Comparison of ENCODE assay signal across 18 cellular contexts in genomic region chr13:43494206-43494605, GRCh38.
A peak's percentile ranks its signal among the peaks of the same experiment; 100 is the strongest.
DNase-seq lines count a peak whose midpoint lies in the region; ATAC-seq and TF ChIP-seq lines count a peak whose summit lies in the region.
"Had no signal": no experiment of that assay in that cellular context is flagged by ENCODE, and none has a peak within 500 bp of the region (broad histone marks: within the 10 kb centered on the region; RNA-seq: fewer than 3 reads in every experiment).

No MANE protein-coding gene starts in this region.

- intact Hi-C loops in PC-3 (cut with micrococcal nuclease) (no loop called here), heart right ventricle (cut with DNase I) (no loop called here)

- H3K4me1 ChIP-seq in PC-3 (ENCODE audit: insufficient read depth, low read length) (peaks cover 7% of the 10 kb centered on the region), heart right ventricle (peaks cover 0 to 4% (median 0%) of the 10 kb centered on the region in 9 donors)
- H3K4me1 ChIP-seq: A549; BLaER1 treated with 17β-estradiol and CSF1 and Interleukin-3, amounts not matched to agents 10 nM and 100 nM; Caco-2 had no signal

- no peaks in the 10 kb centered on the region for H3K36me3 ChIP-seq in PC-3 (ENCODE audit: low read depth, low read length)
- H3K36me3 ChIP-seq in heart right ventricle, result no peaks in the 10 kb centered on the region
- H3K36me3 ChIP-seq: BLaER1 treated with 17β-estradiol and CSF1 and Interleukin-3, amounts not matched to agents 10 nM and 100 nM had no signal

- H3K27ac Mint-ChIP-seq in naive thymus-derived CD8-positive, alpha-beta T cell, result no peak overlapping the region
- H3K27ac Mint-ChIP-seq: B cell; CD4-positive, alpha-beta T cell; CD8-positive, alpha-beta T cell had no signal

- H4K20me1 ChIP-seq in PC-3 (ENCODE audit: low read length), result no peaks in the 10 kb centered on the region
- H4K20me1 ChIP-seq: BLaER1 treated with 17β-estradiol and CSF1 and Interleukin-3, amounts not matched to agents 10 nM and 100 nM had no signal

- POLR2A ChIA-PET in PC-3 (lab: Charles Lee; ENCODE audit: unreplicated experiment), result no interaction called here
- POLR2A ChIA-PET in naive thymus-derived CD8-positive, alpha-beta T cell (lab: Charles Lee), result no interaction called here

- H3K4me3 Mint-ChIP-seq in naive thymus-derived CD8-positive, alpha-beta T cell, result no peak overlapping the region
- H3K4me3 Mint-ChIP-seq: B cell; CD4-positive, alpha-beta T cell; CD8-positive, alpha-beta T cell had no signal

- peaks cover 0 to 15% (median 3%) of the 10 kb centered on the region in 5 donors for H3K27me3 Mint-ChIP-seq in naive thymus-derived CD8-positive, alpha-beta T cell

- 90 to 97% methylated on average over 4 of the region's 4 CpGs for WGBS in heart right ventricle, 2 donors

- no peaks in the 10 kb centered on the region for H3F3A ChIP-seq in PC-3 (ENCODE audit: low read length, unreplicated experiment)

- CTCF ChIA-PET in PC-3 (lab: Charles Lee), result no interaction called here

- H3K9me2 ChIP-seq in PC-3 (replicated peaks; ENCODE audit: low read length), result no peaks in the 10 kb centered on the region

- peaks cover 0 to 4% (median 0%) of the 10 kb centered on the region in 9 donors for H3K9me3 Mint-ChIP-seq in naive thymus-derived CD8-positive, alpha-beta T cell
- H3K9me3 Mint-ChIP-seq: CD4-positive, alpha-beta T cell; CD8-positive, alpha-beta T cell had no signal

- BruUV-seq in PC-3 (replicated peaks; lab: Mats Ljungman, UMichigan), result no TSS peak

- H3K9ac ChIP-seq in PC-3 (ENCODE audit: low read length), result no peak overlapping the region
- H3K9ac ChIP-seq: BLaER1 treated with 17β-estradiol and CSF1 and Interleukin-3, amounts not matched to agents 10 nM and 100 nM had no signal

- H3K4me2 ChIP-seq in PC-3 (ENCODE audit: low read length), result peak overlapping the region; percentile 39
- H3K4me2 ChIP-seq: A549; BLaER1 treated with 17β-estradiol and CSF1 and Interleukin-3, amounts not matched to agents 10 nM and 100 nM had no signal

- H3K36me3 Mint-ChIP-seq in naive thymus-derived CD8-positive, alpha-beta T cell, result no peaks in the 10 kb centered on the region
- H3K36me3 Mint-ChIP-seq: CD8-positive, alpha-beta T cell had no signal

- H3K27ac ChIP-seq in PC-3 (ENCODE audit: low read length) (no peak overlapping the region), heart right ventricle (no peak overlapping the region)
- H3K27ac ChIP-seq: 22Rv1; A549; BLaER1 treated with 17β-estradiol and CSF1 and Interleukin-3, amounts not matched to agents 10 nM and 100 nM; C4-2B had no signal

- no peaks in the 10 kb centered on the region for H3K27me3 ChIP-seq in PC-3 (ENCODE audit: low read length)
- no peaks in the 10 kb centered on the region for H3K27me3 ChIP-seq in heart right ventricle
- H3K27me3 ChIP-seq: BLaER1 treated with 17β-estradiol and CSF1 and Interleukin-3, amounts not matched to agents 10 nM and 100 nM had no signal

- no peaks in the 10 kb centered on the region for H3K9me3 ChIP-seq in PC-3 (ENCODE audit: low read length)
- peaks cover 0 to 3% (median under 1%) of the 10 kb centered on the region in 11 donors for H3K9me3 ChIP-seq in heart right ventricle
- H3K9me3 ChIP-seq: A549, Caco-2 had no signal

- no peaks in the 10 kb centered on the region for H3K79me2 ChIP-seq in PC-3 (ENCODE audit: low read length)

- ATAC-seq in PC-3 (peak; percentile 95), heart right ventricle (no peak)
- no peak for ATAC-seq in naive thymus-derived CD8-positive, alpha-beta T cell
- ATAC-seq: A549; CD8-positive, alpha-beta T cell; GM12878 had no signal

- no peak overlapping the region for H2AFZ ChIP-seq in PC-3 (ENCODE audit: low read length)

- DNase-seq in PC-3 (peak; percentile 73), epithelial cell of esophagus (ENCODE audit: low read depth) (peak; percentile 9), superior temporal gyrus (ENCODE audit: extremely low spot score) (peak; percentile 21), heart right ventricle (no peak)
- DNase-seq in naive thymus-derived CD8-positive, alpha-beta T cell, result no peak
- DNase-seq: AML-193; Caco-2; Calu3; CD4-positive, alpha-beta T cell; CD8-positive, alpha-beta T cell; DMS79 treated with DMSO at 0.1 percent for 48 hours; GDM1 had no signal

- no peaks in the 10 kb centered on the region for H3K4me1 Mint-ChIP-seq in naive thymus-derived CD8-positive, alpha-beta T cell
- H3K4me1 Mint-ChIP-seq: B cell had no signal

- no peak overlapping the region for H3K4me3 ChIP-seq in PC-3 (ENCODE audit: low read length)
- H3K4me3 ChIP-seq in epithelial cell of esophagus (ENCODE audit: low read length), result no peak overlapping the region
- no peak overlapping the region for H3K4me3 ChIP-seq in heart right ventricle
- H3K4me3 ChIP-seq: A549; BLaER1 treated with 17β-estradiol and CSF1 and Interleukin-3, amounts not matched to agents 10 nM and 100 nM; GM12878 had no signal

- TF ChIP-seq CTCF in PC-3 (conservative IDR thresholded peaks at IDR 0.05; ENCODE audit: low read depth, low read length), result no peak
- TF ChIP-seq CTCF in epithelial cell of esophagus (IDR thresholded peaks at IDR 0.05; ENCODE audit: insufficient read depth, low read depth, low read length, missing control alignments), result no peak
- no peak for TF ChIP-seq CTCF in heart right ventricle (IDR thresholded peaks at IDR 0.05)

Comparison
In these comparisons a context has a peak if more than half of its experiments do, and no peak if none do; other contexts are left out.
1. DNase-seq: peak in PC-3 (single experiment), epithelial cell of esophagus (single experiment) and superior temporal gyrus (single experiment); none in heart right ventricle (0 of 2) and naive thymus-derived CD8-positive, alpha-beta T cell (0 of 10).